In the genomic region with DNA sequence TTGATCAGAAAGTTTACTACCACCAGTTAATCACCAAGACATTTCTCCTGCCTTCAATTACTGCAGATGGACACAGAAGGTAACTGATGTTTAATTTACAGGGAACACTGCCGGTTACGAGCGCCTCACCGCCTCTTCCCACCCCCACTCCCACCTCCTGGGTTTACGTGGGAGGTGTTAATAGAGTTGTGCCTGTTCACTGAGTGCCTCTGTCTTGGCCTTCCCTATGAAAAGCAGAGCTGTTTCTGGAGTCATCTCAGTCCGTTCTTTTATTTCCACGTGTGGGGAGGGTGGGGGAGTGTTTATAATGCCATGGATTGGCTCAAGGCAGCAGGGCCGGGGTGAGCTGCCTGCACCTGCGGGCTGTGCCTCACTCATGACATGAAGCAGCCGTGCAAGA, we compare ENCODE assay signal across 17 cellular contexts.
DNase-seq lines count a peak whose midpoint lies in the region; ATAC-seq and TF ChIP-seq lines count a peak whose summit lies in the region.
"Had no signal": no experiment of that assay in that cellular context is flagged by ENCODE, and none has a peak within 500 bp of the region (broad histone marks: within the 10 kb centered on the region; RNA-seq: fewer than 3 reads in every experiment).

No MANE protein-coding gene starts in this region.

- H3K4me1 ChIP-seq in skeletal muscle tissue (ENCODE audit: control insufficient read depth in 3 of 3, insufficient read depth in 3 of 3, low read length in 3 of 3), result peaks cover 31 to 43% (median 43%) of the 10 kb centered on the region in 3 donors
- H3K4me1 ChIP-seq: A549 had no signal

- H3K4me3 ChIP-seq in skeletal muscle tissue (ENCODE audit: low read length in 3 of 3), result no peak overlapping the region
- H3K4me3 ChIP-seq: A549, GM23338 had no signal

- peaks cover 96% of the 10 kb centered on the region for H3K4me1 Mint-ChIP-seq in nephron progenitor cell

- H3K36me3 ChIP-seq in skeletal muscle tissue (ENCODE audit: control insufficient read depth in 3 of 3, insufficient read depth in 3 of 3, low read length in 3 of 3), result no peaks in the 10 kb centered on the region

- H3K27me3 ChIP-seq in skeletal muscle tissue (ENCODE audit: control insufficient read depth in 3 of 3, insufficient read depth in 3 of 3, low read length in 3 of 3), result no peaks in the 10 kb centered on the region
- H3K27me3 ChIP-seq: BE2C had no signal

- peak overlapping the region; percentile 33 for H3K4me3 Mint-ChIP-seq in nephron progenitor cell
- H3K4me3 Mint-ChIP-seq: CD4-positive, alpha-beta memory T cell; GM23338 had no signal

- H3K9me3 ChIP-seq in skeletal muscle tissue (ENCODE audit: control insufficient read depth in 3 of 3, low read length in 3 of 3), result no peaks in the 10 kb centered on the region
- H3K9me3 ChIP-seq: A549, BE2C had no signal

- no peak overlapping the region for H3K9ac ChIP-seq in skeletal muscle tissue (ENCODE audit: low read depth in 1 of 3, low read length in 3 of 3)

- no peak for ATAC-seq in HG02623 (IDR thresholded peaks at IDR 0.05; ENCODE audit: unreplicated experiment)
- ATAC-seq in HG03139 (IDR thresholded peaks at IDR 0.05; ENCODE audit: unreplicated experiment), result no peak
- ATAC-seq: A549, GM23338 had no signal

- H3K9me3 Mint-ChIP-seq in nephron progenitor cell, result no peaks in the 10 kb centered on the region
- H3K9me3 Mint-ChIP-seq: CD4-positive, alpha-beta memory T cell; GM23338 had no signal

- H3K27ac ChIP-seq in skeletal muscle tissue (ENCODE audit: low read depth, low read length), result peak overlapping the region; percentile 77
- H3K27ac ChIP-seq: A549, C4-2B, HL-60 had no signal

- DNase-seq in cerebellar cortex (ENCODE audit: low spot score), result peak; percentile 23
- DNase-seq in nephron progenitor cell, result peak; percentile 47
- no peak for DNase-seq in hypothalamus (lab: John Stamatoyannopoulos, UW)
- DNase-seq: BE2C; CD4-positive, alpha-beta memory T cell; DMS153; DMS79 treated with DMSO at 0.1 percent for 48 hours; EL; GDM1; H7 had no signal

- peaks cover 34% of the 10 kb centered on the region for H3K36me3 Mint-ChIP-seq in nephron progenitor cell (ENCODE audit: low read depth)
- H3K36me3 Mint-ChIP-seq: CD4-positive, alpha-beta memory T cell had no signal

- peaks cover 4% of the 10 kb centered on the region for H3K27me3 Mint-ChIP-seq in nephron progenitor cell (ENCODE audit: low read depth, poor library complexity)

- peak overlapping the region; percentile 94 for H3K27ac Mint-ChIP-seq in nephron progenitor cell
- H3K27ac Mint-ChIP-seq: CD4-positive, alpha-beta memory T cell; GM23338 had no signal

- no peak for TF ChIP-seq CTCF in nephron progenitor cell (IDR thresholded peaks at IDR 0.05)

Comparison
In these comparisons a context has a peak if more than half of its experiments do, and no peak if none do; other contexts are left out.
1. DNase-seq: peak in cerebellar cortex (single experiment) and nephron progenitor cell (single experiment); none in hypothalamus (0 of 51).